In genomic region chr6:32254761-32255211, GRCh38 we compare ENCODE assay signal across 9 cellular contexts. TPM values are rescaled to one million over a fixed set of nuclear protein-coding genes. Genes with fewer than 3 reads are reported as not detected.
DNase-seq lines count a peak whose midpoint lies in the region; ATAC-seq, FAIRE-seq and TF ChIP-seq lines count a peak whose summit lies in the region.
"Had no signal": no experiment of that assay in that cellular context is flagged by ENCODE, and none has a peak within 500 bp of the region (broad histone marks: within the 10 kb centered on the region; RNA-seq: fewer than 3 reads in every experiment).

No MANE protein-coding gene starts in this region.

- H3K4me3 Mint-ChIP-seq in activated CD8-positive, alpha-beta T cell treated with anti-CD3 and anti-CD28 coated beads for 36 hours = peak overlapping the region; percentile 9
- no peak overlapping the region for H3K4me3 Mint-ChIP-seq in activated CD8-positive, alpha-beta T cell treated with anti-CD3 and anti-CD28 coated beads, Interleukin-2, amount 10 ng/mL, durations not matched to agents 7 days and 5 days

- TF ChIP-seq POLR2A in endothelial cell of umbilical vein (IDR thresholded peaks at IDR 0.05; ENCODE audit: low read depth, low read length) = no peak

- H3K36me3 ChIP-seq in endothelial cell of umbilical vein (ENCODE audit: control insufficient read depth in 2 of 2, extremely low read depth in 1 of 2, insufficient read depth in 2 of 2, low read length in 2 of 2) (no peaks in the 10 kb centered on the region), mucosa of rectum (ENCODE audit: control insufficient read depth in 2 of 2, insufficient read depth in 2 of 2, low read length in 2 of 2) (no peaks in the 10 kb centered on the region), upper lobe of right lung (no peaks in the 10 kb centered on the region)

- H3K27ac ChIP-seq in endothelial cell of umbilical vein (ENCODE audit: insufficient read depth, low read depth, low read length) (peak overlapping the region; percentile 79), mucosa of rectum (ENCODE audit: low read depth in 2 of 2, low read length in 2 of 2) (peak overlapping the region in 1 of 2 donors; percentile 71), upper lobe of right lung (peak overlapping the region; percentile 88)

- no peaks in the 10 kb centered on the region for H3K79me2 ChIP-seq in endothelial cell of umbilical vein (ENCODE audit: control insufficient read depth, insufficient read depth, low read length)

- no peak for FAIRE-seq in endothelial cell of umbilical vein (lab: Jason Lieb, UNC)

- no TSS peak for BruUV-seq in endothelial cell of umbilical vein (replicated peaks; lab: Mats Ljungman, UMichigan)

- peak overlapping the region; percentile 95 for H2AFZ ChIP-seq in endothelial cell of umbilical vein (ENCODE audit: low read depth, low read length)

- H3K4me1 ChIP-seq in endothelial cell of umbilical vein (ENCODE audit: control insufficient read depth, extremely low read depth, insufficient read depth, low read length) (peaks cover 27% of the 10 kb centered on the region), mucosa of rectum (ENCODE audit: control insufficient read depth in 2 of 2, insufficient read depth in 2 of 2, low read length in 2 of 2) (peaks cover 0 to 3% of the 10 kb centered on the region in 2 donors), upper lobe of right lung (peaks cover 10% of the 10 kb centered on the region)

- no peak overlapping the region for H3K4me2 ChIP-seq in endothelial cell of umbilical vein (ENCODE audit: insufficient read depth, low read length)

- peaks cover 23% of the 10 kb centered on the region for H3K4me1 Mint-ChIP-seq in activated CD8-positive, alpha-beta T cell treated with anti-CD3 and anti-CD28 coated beads for 36 hours (ENCODE audit: low read depth)
- peaks cover 16% of the 10 kb centered on the region for H3K4me1 Mint-ChIP-seq in activated CD8-positive, alpha-beta T cell treated with anti-CD3 and anti-CD28 coated beads, Interleukin-2, amount 10 ng/mL, durations not matched to agents 7 days and 5 days (ENCODE audit: low read depth)

- intact Hi-C loops in activated CD8-positive, alpha-beta T cell treated with anti-CD3 and anti-CD28 coated beads for 36 hours (cut with micrococcal nuclease) = no loop called here
- intact Hi-C loops in endothelial cell of umbilical vein (cut with micrococcal nuclease) = loop anchor here (1.0 to 5.0 kb wide), 7 partner anchors 9 to 158 kb away; partner anchors contain the start of gene ATF6B
- intact Hi-C loops in upper lobe of right lung (cut with DNase I) = no loop called here

- H3K4me3 ChIP-seq in endothelial cell of umbilical vein (replicated peaks in 1 of 3; ENCODE audit: insufficient read depth in 1 of 3, low read depth in 1 of 3, low read length in 3 of 3) (peak overlapping the region in 1 of 3 experiments; percentile 19), mucosa of rectum (ENCODE audit: low read length in 2 of 2) (peak overlapping the region; percentile 18 to 48), upper lobe of right lung (peak overlapping the region; percentile 41)

- H3K27ac Mint-ChIP-seq in activated CD8-positive, alpha-beta T cell treated with anti-CD3 and anti-CD28 coated beads for 36 hours = no peak overlapping the region
- no peak overlapping the region for H3K27ac Mint-ChIP-seq in activated CD8-positive, alpha-beta T cell treated with anti-CD3 and anti-CD28 coated beads, Interleukin-2, amount 10 ng/mL, durations not matched to agents 7 days and 5 days

- no peaks in the 10 kb centered on the region for H3K9me3 Mint-ChIP-seq in activated CD8-positive, alpha-beta T cell treated with anti-CD3 and anti-CD28 coated beads for 36 hours
- H3K9me3 Mint-ChIP-seq in activated CD8-positive, alpha-beta T cell treated with anti-CD3 and anti-CD28 coated beads, Interleukin-2, amount 10 ng/mL, durations not matched to agents 7 days and 5 days (ENCODE audit: insufficient read depth) = no peaks in the 10 kb centered on the region

- DNase-seq in activated CD8-positive, alpha-beta T cell treated with anti-CD3 and anti-CD28 coated beads for 36 hours = no peak
- DNase-seq in activated CD8-positive, alpha-beta T cell treated with anti-CD3 and anti-CD28 coated beads, Interleukin-2, amount 10 ng/mL, durations not matched to agents 7 days and 5 days = no peak
- DNase-seq in endothelial cell of umbilical vein (ENCODE audit: low read depth, low spot score) (no peak), upper lobe of right lung (no peak), HPDE6-E6E7 (ENCODE audit: extremely low spot score) (no peak), NCI-H510A treated with DMSO at 0.1 percent for 48 hours (lab: John Stamatoyannopoulos, UW) (no peak)
- DNase-seq: NCI-H446 had no signal

- H3K9me3 ChIP-seq in endothelial cell of umbilical vein (replicated peaks; ENCODE audit: control insufficient read depth, insufficient read depth, low read length) (no peaks in the 10 kb centered on the region), mucosa of rectum (ENCODE audit: control insufficient read depth in 2 of 2, low read length in 2 of 2) (no peaks in the 10 kb centered on the region), upper lobe of right lung (no peaks in the 10 kb centered on the region)

- H3K36me3 Mint-ChIP-seq in activated CD8-positive, alpha-beta T cell treated with anti-CD3 and anti-CD28 coated beads for 36 hours (ENCODE audit: low read depth) = no peaks in the 10 kb centered on the region
- H3K36me3 Mint-ChIP-seq in activated CD8-positive, alpha-beta T cell treated with anti-CD3 and anti-CD28 coated beads, Interleukin-2, amount 10 ng/mL, durations not matched to agents 7 days and 5 days (ENCODE audit: low read depth) = no peaks in the 10 kb centered on the region

- no peak for TF ChIP-seq CTCF in activated CD8-positive, alpha-beta T cell treated with anti-CD3 and anti-CD28 coated beads for 36 hours (IDR thresholded peaks at IDR 0.05)
- TF ChIP-seq CTCF in endothelial cell of umbilical vein (IDR thresholded peaks at IDR 0.05; ENCODE audit: extremely low read depth in 1 of 2, insufficient read depth in 1 of 2, low read depth in 1 of 2, low read length in 2 of 2) (no peak), upper lobe of right lung (IDR thresholded peaks at IDR 0.05) (no peak)

- POLR2A ChIA-PET in activated CD8-positive, alpha-beta T cell treated with anti-CD3 and anti-CD28 coated beads for 36 hours (lab: Charles Lee) = no interaction called here
- POLR2A ChIA-PET in activated CD8-positive, alpha-beta T cell treated with anti-CD3 and anti-CD28 coated beads, Interleukin-2, amount 10 ng/mL, durations not matched to agents 7 days and 5 days (lab: Charles Lee) = no interaction called here
- POLR2A ChIA-PET in endothelial cell of umbilical vein (lab: Charles Lee) = interaction anchor here (0.6 to 1.3 kb wide), 3 partner anchors 9 to 1074 kb away, joined by 3 to 6 read pairs (median 3); no protein-coding TSS in a partner anchor

- H3K27me3 ChIP-seq in endothelial cell of umbilical vein (ENCODE audit: control insufficient read depth in 2 of 2, insufficient read depth in 2 of 2, low read length in 2 of 2) (no peaks in the 10 kb centered on the region), mucosa of rectum (ENCODE audit: control insufficient read depth in 2 of 2, insufficient read depth in 2 of 2, low read length in 2 of 2) (peaks cover 0 to 8% of the 10 kb centered on the region in 2 donors), upper lobe of right lung (no peaks in the 10 kb centered on the region)

- H3K9me1 ChIP-seq in endothelial cell of umbilical vein (replicated peaks; ENCODE audit: control insufficient read depth, extremely low read depth, insufficient read depth, low read length) = no peaks in the 10 kb centered on the region

- no peak for ATAC-seq in activated CD8-positive, alpha-beta T cell treated with anti-CD3 and anti-CD28 coated beads for 36 hours
- ATAC-seq in activated CD8-positive, alpha-beta T cell treated with anti-CD3 and anti-CD28 coated beads, Interleukin-2, amount 10 ng/mL, durations not matched to agents 7 days and 5 days = no peak
- ATAC-seq in upper lobe of right lung (peak; percentile 49), HG03432 (IDR thresholded peaks at IDR 0.05; ENCODE audit: unreplicated experiment) (no peak)

- H3K27me3 Mint-ChIP-seq in activated CD8-positive, alpha-beta T cell treated with anti-CD3 and anti-CD28 coated beads for 36 hours = peaks cover 3% of the 10 kb centered on the region
- H3K27me3 Mint-ChIP-seq in activated CD8-positive, alpha-beta T cell treated with anti-CD3 and anti-CD28 coated beads, Interleukin-2, amount 10 ng/mL, durations not matched to agents 7 days and 5 days (ENCODE audit: low read depth) = peaks cover 16% of the 10 kb centered on the region

- no peaks in the 10 kb centered on the region for H4K20me1 ChIP-seq in endothelial cell of umbilical vein (replicated peaks; ENCODE audit: control insufficient read depth, extremely low read depth, insufficient read depth, low read length)

- dilution Hi-C loops in endothelial cell of umbilical vein (cut with MboI; ENCODE audit: extremely low pct_ligation_motif_present, low sequenced_read_pairs) = loop anchor here (25.0 kb wide), 1 partner anchor 158 kb away; the partner anchor contains the start of gene BTNL2

- peak overlapping the region; percentile 17 for H3K9ac ChIP-seq in endothelial cell of umbilical vein (replicated peaks; ENCODE audit: extremely low read depth, insufficient read depth, low read length)
- no peak overlapping the region for H3K9ac ChIP-seq in mucosa of rectum (ENCODE audit: low read depth in 1 of 2, low read length in 2 of 2)

- CTCF ChIA-PET in activated CD8-positive, alpha-beta T cell treated with anti-CD3 and anti-CD28 coated beads for 36 hours (lab: Charles Lee) = interaction anchor here (0.9 to 4.4 kb wide), 9 partner anchors 9 to 167 kb away, joined by 3 to 25 read pairs (median 4); no protein-coding TSS in a partner anchor
- CTCF ChIA-PET in activated CD8-positive, alpha-beta T cell treated with anti-CD3 and anti-CD28 coated beads, Interleukin-2, amount 10 ng/mL, durations not matched to agents 7 days and 5 days (lab: Charles Lee) = interaction anchor here (0.6 to 3.9 kb wide), 5 partner anchors 9 to 531 kb away, joined by 3 to 23 read pairs (median 4); no protein-coding TSS in a partner anchor
- CTCF ChIA-PET in endothelial cell of umbilical vein (lab: Charles Lee) = interaction anchor here (1.0 to 3.4 kb wide), 7 partner anchors 10 to 613 kb away, joined by 4 to 30 read pairs (median 7); no protein-coding TSS in a partner anchor

RNA-seq across cellular contexts. Expression of gene NOTCH4, which starts 30.9 kb away (rescaled TPM):
- total RNA-seq in activated CD8-positive, alpha-beta T cell treated with anti-CD3 and anti-CD28 coated beads for 36 hours = 1 to 10 TPM; 1.2 to 1.3 TPM
- total RNA-seq in activated CD8-positive, alpha-beta T cell treated with anti-CD3 and anti-CD28 coated beads, Interleukin-2, amount 10 ng/mL, durations not matched to agents 7 days and 5 days = under 1 TPM; 0.44 to 0.55 TPM
- total RNA-seq in endothelial cell of umbilical vein (114 and 120 TPM in 2 replicates), upper lobe of right lung (78.7 TPM)
- polyA plus RNA-seq in endothelial cell of umbilical vein = 41.7 and 41.8 TPM in 2 replicates
- polyA plus RNA-seq in endothelial cell of umbilical vein (2011; cell fraction: cytosol; rRNA removed) = 25.2 and 31.9 TPM in 2 replicates
- polyA plus RNA-seq in endothelial cell of umbilical vein (2011; cell fraction: nucleus; rRNA removed) = 186 and 198 TPM in 2 replicates
- 8.5 and 10.9 TPM in 2 replicates for polyA plus RNA-seq in endothelial cell of umbilical vein (2012)
- 33.6 and 45.1 TPM in 2 replicates for polyA minus RNA-seq in endothelial cell of umbilical vein
- not detected for polyA minus RNA-seq in endothelial cell of umbilical vein (2011; cell fraction: cytosol; rRNA and poly(A)+ RNA removed)
- 51.9 and 66.9 TPM in 2 replicates for polyA minus RNA-seq in endothelial cell of umbilical vein (2011; cell fraction: nucleus; rRNA and poly(A)+ RNA removed)

Comparison
In these comparisons a context has a peak if more than half of its experiments do, and no peak if none do; other contexts are left out.
1. RNA of gene NOTCH4, which starts 30.9 kb away (total RNA-seq): 114 to 120 TPM in endothelial cell of umbilical vein and 78.7 TPM in upper lobe of right lung (single experiment); 1.2 to 1.3 TPM in activated CD8-positive, alpha-beta T cell treated with anti-CD3 and anti-CD28 coated beads for 36 hours and 0.44 to 0.55 TPM in activated CD8-positive, alpha-beta T cell treated with anti-CD3 and anti-CD28 coated beads, Interleukin-2, amount 10 ng/mL, durations not matched to agents 7 days and 5 days; every median in the first group is over 10 times any median in the second.